Comparison of ENCODE assay signal across 19 cellular contexts in genomic region chr7:121195010-121195409, GRCh38.
A peak's percentile ranks its signal among the peaks of the same experiment; 100 is the strongest.
DNase-seq lines count a peak whose midpoint lies in the region; ATAC-seq, FAIRE-seq and TF ChIP-seq lines count a peak whose summit lies in the region.
"Had no signal": no experiment of that assay in that cellular context is flagged by ENCODE, and none has a peak within 500 bp of the region (broad histone marks: within the 10 kb centered on the region; RNA-seq: fewer than 3 reads in every experiment).

No MANE protein-coding gene starts in this region.

- DNase-seq in OCI-LY7 (ENCODE audit: low spot score) (no peak), breast epithelium (ENCODE audit: low spot score in 2 of 2) (no peak), HuH-7 (ENCODE audit: low spot score) (no peak), DMS114 treated with DMSO at 0.1 percent for 48 hours (lab: John Stamatoyannopoulos, UW; ENCODE audit: unreplicated experiment) (no peak)
- DNase-seq: 8988T; Calu3; CD4-positive, alpha-beta T cell; COR-L47; DMS153; DND-41; GM23248; H7 had no signal

- BruUV-seq in OCI-LY7 (replicated peaks; lab: Mats Ljungman, UMichigan): no TSS peak

- H2AFZ ChIP-seq in OCI-LY7 (ENCODE audit: low read length): peak overlapping the region; percentile 17; the same call in 1 of the 2 replicates
- H2AFZ ChIP-seq: GM23248 had no signal

- H3K36me3 ChIP-seq in BLaER1: no peaks in the 10 kb centered on the region
- no peaks in the 10 kb centered on the region for H3K36me3 ChIP-seq in OCI-LY7 (ENCODE audit: insufficient read depth, low read length)
- H3K36me3 ChIP-seq in breast epithelium: no peaks in the 10 kb centered on the region

- H3K4me3 ChIP-seq in BLaER1: peak overlapping the region; percentile 69
- no peak overlapping the region for H3K4me3 ChIP-seq in OCI-LY7 (ENCODE audit: low read depth, low read length, poor library complexity, severe bottlenecking)
- no peak overlapping the region for H3K4me3 ChIP-seq in breast epithelium
- H3K4me3 ChIP-seq: GM23248 had no signal

- POLR2A ChIA-PET in OCI-LY7 (lab: Charles Lee): interaction anchor here (0.6 to 0.7 kb wide), 2 partner anchors 31 to 260 kb away, joined by 3 read pairs; no protein-coding TSS in a partner anchor

- H3K27ac ChIP-seq in BLaER1 (peak overlapping the region; percentile 96), OCI-LY7 (ENCODE audit: low read depth, low read length, poor library complexity, severe bottlenecking) (no peak overlapping the region), breast epithelium (no peak overlapping the region)
- H3K27ac ChIP-seq: GM23248 had no signal

- peak; percentile 53 for FAIRE-seq in colon (lab: Jason Lieb, UNC)
- FAIRE-seq: G401.6, GM12892, H1 had no signal

- H3K79me2 ChIP-seq in OCI-LY7 (ENCODE audit: insufficient read depth, low read depth, low read length): no peaks in the 10 kb centered on the region

- H3K4me1 ChIP-seq in BLaER1 (peaks cover 94% of the 10 kb centered on the region), OCI-LY7 (ENCODE audit: insufficient read depth, low read length, poor library complexity, severe bottlenecking) (no peaks in the 10 kb centered on the region), breast epithelium (no peaks in the 10 kb centered on the region)

- H3K9me3 ChIP-seq in BLaER1 (no peaks in the 10 kb centered on the region), OCI-LY7 (ENCODE audit: low read length) (no peaks in the 10 kb centered on the region), breast epithelium (no peaks in the 10 kb centered on the region)

- intact Hi-C loops in OCI-LY7 (cut with micrococcal nuclease; ENCODE audit: unreplicated experiment): no loop called here
- intact Hi-C loops in breast epithelium (cut with DNase I; ENCODE audit: low total_unique reads): no loop called here

- TF ChIP-seq CTCF in OCI-LY7 (conservative IDR thresholded peaks at IDR 0.05; ENCODE audit: low read length): no peak
- TF ChIP-seq CTCF in breast epithelium (IDR thresholded peaks at IDR 0.05): no peak

- ATAC-seq in GM21423 (IDR thresholded peaks at IDR 0.05; ENCODE audit: unreplicated experiment): no peak
- ATAC-seq: HCT116 had no signal

- no peak for TF ChIP-seq POLR2A in breast epithelium (IDR thresholded peaks at IDR 0.05)

- no peaks in the 10 kb centered on the region for H3K9me2 ChIP-seq in OCI-LY7 (ENCODE audit: insufficient read depth, low read length)

- H3K27me3 ChIP-seq in BLaER1 (no peaks in the 10 kb centered on the region), breast epithelium (no peaks in the 10 kb centered on the region)

- peak overlapping the region; percentile 85 for H3K9ac ChIP-seq in BLaER1
- H3K9ac ChIP-seq: GM23248 had no signal

- H3K4me2 ChIP-seq in BLaER1 (peak overlapping the region; percentile 82), OCI-LY7 (ENCODE audit: low read length) (no peak overlapping the region)

- CTCF ChIA-PET in OCI-LY7 (lab: Charles Lee; ENCODE audit: unreplicated experiment): no interaction called here

- no peaks in the 10 kb centered on the region for H4K20me1 ChIP-seq in BLaER1
- H4K20me1 ChIP-seq in OCI-LY7 (ENCODE audit: insufficient read depth, low read length): no peaks in the 10 kb centered on the region
